In genomic region chr18:13934676-13935075, GRCh38 we compare ENCODE assay signal across 30 cellular contexts. TPM values are rescaled to one million over a fixed set of nuclear protein-coding genes. Genes with fewer than 3 reads are reported as not detected.
A peak's percentile ranks its signal among the peaks of the same experiment; 100 is the strongest.
DNase-seq lines count a peak whose midpoint lies in the region; ATAC-seq and TF ChIP-seq lines count a peak whose summit lies in the region.
"Had no signal": no experiment of that assay in that cellular context is flagged by ENCODE, and none has a peak within 500 bp of the region (broad histone marks: within the 10 kb centered on the region; RNA-seq: fewer than 3 reads in every experiment).

No MANE protein-coding gene starts in this region.

- H3K27me3 ChIP-seq in CD8-positive, alpha-beta T cell (ENCODE audit: insufficient read depth, low read length) = no peaks in the 10 kb centered on the region
- H3K27me3 ChIP-seq: right atrium auricular region, stomach had no signal

- peak; percentile 20 for DNase-seq in M059J (ENCODE audit: low read depth)
- peak; percentile 22 to 72 for DNase-seq in lower leg skin (ENCODE audit: low spot score in 2 of 2)
- no peak for DNase-seq in activated CD8-positive, alpha-beta T cell treated with anti-CD3 and anti-CD28 coated beads for 36 hours
- no peak for DNase-seq in NCI-H748 treated with DMSO at 0.1 percent for 48 hours (lab: John Stamatoyannopoulos, UW)
- DNase-seq in effector memory CD8-positive, alpha-beta T cell = no peak
- no peak for DNase-seq in CD8-positive, alpha-beta T cell
- DNase-seq: activated CD4-positive, CD25-positive, alpha-beta regulatory T cell; activated naive CD4-positive, alpha-beta T cell treated with Interleukin-2 at 50 U/mL for 16 hours; AML-193; CD4-positive, CD25-positive, alpha-beta regulatory T cell; central memory CD4-positive, alpha-beta T cell; cortex of kidney; effector memory CD4-positive, alpha-beta T cell; erythroblast; GOT3; HFFc6; Karpas-422; left ventricle myocardium superior; NCI-H146; NCI-H446; SK-N-SH; stimulated activated CD4-positive, alpha-beta T cell treated with anti-CD3 and anti-CD28 coated beads, Interleukin-2, amount 100 ng/mL, for 24 hours; stomach had no signal

- H3K36me3 ChIP-seq in CD8-positive, alpha-beta T cell (ENCODE audit: insufficient read depth, low read length) = no peaks in the 10 kb centered on the region
- H3K36me3 ChIP-seq: right atrium auricular region, stomach had no signal

- H3K9me3 ChIP-seq in CD8-positive, alpha-beta T cell (ENCODE audit: low read length) = no peaks in the 10 kb centered on the region
- H3K9me3 ChIP-seq: SK-N-SH had no signal

- no peaks in the 10 kb centered on the region for H3K4me1 ChIP-seq in CD8-positive, alpha-beta T cell (ENCODE audit: insufficient read depth, low read length)
- H3K4me1 ChIP-seq: right atrium auricular region, stomach had no signal

- no peaks in the 10 kb centered on the region for H3K4me1 Mint-ChIP-seq in activated CD8-positive, alpha-beta T cell treated with anti-CD3 and anti-CD28 coated beads for 36 hours (ENCODE audit: low read depth)
- H3K4me1 Mint-ChIP-seq in effector memory CD8-positive, alpha-beta T cell (ENCODE audit: low read depth in 2 of 2) = no peaks in the 10 kb centered on the region
- no peaks in the 10 kb centered on the region for H3K4me1 Mint-ChIP-seq in CD8-positive, alpha-beta T cell (ENCODE audit: low read depth)

- no peak for TF ChIP-seq POLR2A in lower leg skin (IDR thresholded peaks at IDR 0.05)

- no peak overlapping the region for H3K27ac Mint-ChIP-seq in activated CD8-positive, alpha-beta T cell treated with anti-CD3 and anti-CD28 coated beads for 36 hours
- no peak overlapping the region for H3K27ac Mint-ChIP-seq in effector memory CD8-positive, alpha-beta T cell
- H3K27ac Mint-ChIP-seq in CD8-positive, alpha-beta T cell = no peak overlapping the region
- H3K27ac Mint-ChIP-seq: CD4-positive, CD25-positive, alpha-beta regulatory T cell; HFFc6 had no signal

- H3K4me3 Mint-ChIP-seq in activated CD8-positive, alpha-beta T cell treated with anti-CD3 and anti-CD28 coated beads for 36 hours = no peak overlapping the region
- no peak overlapping the region for H3K4me3 Mint-ChIP-seq in effector memory CD8-positive, alpha-beta T cell
- no peak overlapping the region for H3K4me3 Mint-ChIP-seq in CD8-positive, alpha-beta T cell
- H3K4me3 Mint-ChIP-seq: CD4-positive, CD25-positive, alpha-beta regulatory T cell; HFFc6 had no signal

- no peak for TF ChIP-seq CTCF in lower leg skin (IDR thresholded peaks at IDR 0.05)
- no peak for TF ChIP-seq CTCF in activated CD8-positive, alpha-beta T cell treated with anti-CD3 and anti-CD28 coated beads for 36 hours (IDR thresholded peaks at IDR 0.05)
- TF ChIP-seq CTCF in CD8-positive, alpha-beta T cell (IDR thresholded peaks at IDR 0.05) = no peak

- H3K4me3 ChIP-seq in lower leg skin (ENCODE audit: low read depth, poor library complexity, severe bottlenecking) = no peak overlapping the region
- H3K4me3 ChIP-seq in CD8-positive, alpha-beta T cell (ENCODE audit: low read depth, low read length) = no peak overlapping the region
- H3K4me3 ChIP-seq: right atrium auricular region, smooth muscle cell, stomach had no signal

- 82 to 84% methylated on average over 6 of the region's 6 CpGs for WGBS in lower leg skin, 2 donors

- CTCF ChIA-PET in activated CD8-positive, alpha-beta T cell treated with anti-CD3 and anti-CD28 coated beads for 36 hours (lab: Charles Lee) = no interaction called here
- CTCF ChIA-PET in CD8-positive, alpha-beta T cell (lab: Charles Lee) = no interaction called here

- ATAC-seq in GM18502 (IDR thresholded peaks at IDR 0.05; ENCODE audit: poor library complexity, unreplicated experiment) = peak; percentile 71
- ATAC-seq in GM19463 (IDR thresholded peaks at IDR 0.05; ENCODE audit: unreplicated experiment) = peak; percentile 80
- no peak for ATAC-seq in activated CD8-positive, alpha-beta T cell treated with anti-CD3 and anti-CD28 coated beads for 36 hours
- ATAC-seq in effector memory CD8-positive, alpha-beta T cell (replicated peaks) = no peak
- no peak for ATAC-seq in CD8-positive, alpha-beta T cell
- ATAC-seq: left ventricle myocardium superior had no signal

- POLR2A ChIA-PET in activated CD8-positive, alpha-beta T cell treated with anti-CD3 and anti-CD28 coated beads for 36 hours (lab: Charles Lee) = no interaction called here
- POLR2A ChIA-PET in CD8-positive, alpha-beta T cell (lab: Charles Lee) = no interaction called here

- no peaks in the 10 kb centered on the region for H3K36me3 Mint-ChIP-seq in activated CD8-positive, alpha-beta T cell treated with anti-CD3 and anti-CD28 coated beads for 36 hours (ENCODE audit: low read depth)
- H3K36me3 Mint-ChIP-seq in effector memory CD8-positive, alpha-beta T cell (ENCODE audit: insufficient read depth) = no peaks in the 10 kb centered on the region
- no peaks in the 10 kb centered on the region for H3K36me3 Mint-ChIP-seq in CD8-positive, alpha-beta T cell
- H3K36me3 Mint-ChIP-seq: CD4-positive, CD25-positive, alpha-beta regulatory T cell had no signal

- H3K9me3 Mint-ChIP-seq in activated CD8-positive, alpha-beta T cell treated with anti-CD3 and anti-CD28 coated beads for 36 hours = no peaks in the 10 kb centered on the region
- peaks cover 1 to 7% of the 10 kb centered on the region in 2 donors for H3K9me3 Mint-ChIP-seq in effector memory CD8-positive, alpha-beta T cell
- peaks cover 2% of the 10 kb centered on the region for H3K9me3 Mint-ChIP-seq in CD8-positive, alpha-beta T cell

- no peak overlapping the region for H3K27ac ChIP-seq in CD8-positive, alpha-beta T cell (ENCODE audit: low read depth, low read length)
- H3K27ac ChIP-seq: right atrium auricular region, stomach had no signal

- H3K27me3 Mint-ChIP-seq in activated CD8-positive, alpha-beta T cell treated with anti-CD3 and anti-CD28 coated beads for 36 hours = no peaks in the 10 kb centered on the region
- H3K27me3 Mint-ChIP-seq in effector memory CD8-positive, alpha-beta T cell = peaks cover 0 to 29% of the 10 kb centered on the region in 2 donors
- no peaks in the 10 kb centered on the region for H3K27me3 Mint-ChIP-seq in CD8-positive, alpha-beta T cell (ENCODE audit: low read depth)

- intact Hi-C loops in lower leg skin (cut with DNase I; ENCODE audit: low total_unique reads) = no loop called here
- intact Hi-C loops in activated CD8-positive, alpha-beta T cell treated with anti-CD3 and anti-CD28 coated beads for 36 hours (cut with micrococcal nuclease) = loop anchor here (5.0 to 10.0 kb wide), 2 partner anchors 38 to 50 kb away; no protein-coding TSS in a partner anchor
- intact Hi-C loops in CD8-positive, alpha-beta T cell (cut with DNase I, micrococcal nuclease) = no loop called here

RNA-seq across cellular contexts. Expression of gene MC2R, which starts 19.3 kb away (rescaled TPM):
- not detected in 2 replicates for total RNA-seq in M059J (2014; rRNA removed; shearing (Covaris generic))
- total RNA-seq in lower leg skin = not detected
- total RNA-seq in activated CD8-positive, alpha-beta T cell treated with anti-CD3 and anti-CD28 coated beads for 36 hours = not detected
- total RNA-seq in CD8-positive, alpha-beta T cell = not detected
- total RNA-seq: A673; CD4-positive, CD25-positive, alpha-beta regulatory T cell; HFFc6; left ventricle myocardium superior; OCI-LY7; right atrium auricular region; smooth muscle cell; stomach; T-helper 1 cell treated with Interleukin-12 subunit alpha and Interleukin-12 subunit beta and Interleukin-4 antibody, amounts not matched to agents 30 ng/mL and 1 ng/mL, for 36 hours had no signal

Comparison
In these comparisons a context has a peak if more than half of its experiments do, and no peak if none do; other contexts are left out.
1. ATAC-seq: peak in GM18502 (single experiment) and GM19463 (single experiment); none in activated CD8-positive, alpha-beta T cell treated with anti-CD3 and anti-CD28 coated beads for 36 hours (single experiment), effector memory CD8-positive, alpha-beta T cell (single experiment) and CD8-positive, alpha-beta T cell (single experiment).
2. DNase-seq: peak in M059J (single experiment) and lower leg skin (2 of 2); none in activated CD8-positive, alpha-beta T cell treated with anti-CD3 and anti-CD28 coated beads for 36 hours (single experiment), NCI-H748 treated with DMSO at 0.1 percent for 48 hours (single experiment), effector memory CD8-positive, alpha-beta T cell (0 of 3) and CD8-positive, alpha-beta T cell (0 of 7).